16 cellular contexts compared by ENCODE assay signal in genomic region chrX:129529685-129530281, GRCh38. TPM values are rescaled to one million over a fixed set of nuclear protein-coding genes. Genes with fewer than 3 reads are reported as not detected.
A peak's percentile ranks its signal among the peaks of the same experiment; 100 is the strongest.
DNase-seq lines count a peak whose midpoint lies in the region; ATAC-seq, FAIRE-seq and TF ChIP-seq lines count a peak whose summit lies in the region.
"Had no signal": no experiment of that assay in that cellular context is flagged by ENCODE, and none has a peak within 500 bp of the region (broad histone marks: within the 10 kb centered on the region; RNA-seq: fewer than 3 reads in every experiment).

No MANE protein-coding gene starts in this region.

- H3K4me3 Mint-ChIP-seq in osteocyte (ENCODE audit: unreplicated experiment), result no peak overlapping the region
- H3K4me3 Mint-ChIP-seq: activated CD8-positive, alpha-beta T cell treated with anti-CD3 and anti-CD28 coated beads, Interleukin-2, amount 10 ng/mL, durations not matched to agents 7 days and 5 days; CD14-positive monocyte; IgD-negative memory B cell had no signal

- H3K27me3 ChIP-seq in pancreas, result no peaks in the 10 kb centered on the region

- peaks cover 12% of the 10 kb centered on the region for H3K4me1 Mint-ChIP-seq in osteocyte (ENCODE audit: unreplicated experiment)
- H3K4me1 Mint-ChIP-seq: CD14-positive monocyte, IgD-negative memory B cell had no signal

- 65 to 66% methylated on average over 4 of the region's 4 CpGs for WGBS in pancreas, 2 donors

- DNase-seq in HEK293T (ENCODE audit: extremely low spot score) (no peak), NCI-H2196 (lab: John Stamatoyannopoulos, UW; ENCODE audit: unreplicated experiment) (peak; percentile 55), astrocyte of the cerebellum (ENCODE audit: low read depth) (peak; percentile 46), osteocyte (ENCODE audit: extremely low spot score, unreplicated experiment) (no peak), pancreas (no peak)
- DNase-seq: activated CD8-positive, alpha-beta T cell treated with anti-CD3 and anti-CD28 coated beads, Interleukin-2, amount 10 ng/mL, durations not matched to agents 7 days and 5 days; activated effector memory CD4-positive, alpha-beta T cell treated with Interleukin-2 at 50 U/mL for 16 hours; NCI-H187 treated with DMSO at 0.1 percent for 48 hours; PC-9; T-helper 9 cell had no signal

- peak overlapping the region; percentile 54 for H3K27ac Mint-ChIP-seq in osteocyte (ENCODE audit: unreplicated experiment)
- H3K27ac Mint-ChIP-seq: activated CD8-positive, alpha-beta T cell treated with anti-CD3 and anti-CD28 coated beads, Interleukin-2, amount 10 ng/mL, durations not matched to agents 7 days and 5 days; CD14-positive monocyte; IgD-negative memory B cell had no signal

- no peaks in the 10 kb centered on the region for H3K36me3 Mint-ChIP-seq in osteocyte (ENCODE audit: unreplicated experiment)
- H3K36me3 Mint-ChIP-seq: CD14-positive monocyte had no signal

- no peak for FAIRE-seq in pancreas (lab: Jason Lieb, UNC)

- H3K4me3 ChIP-seq in astrocyte of the cerebellum (ENCODE audit: low read depth, low read length) (no peak overlapping the region), pancreas (no peak overlapping the region)
- H3K4me3 ChIP-seq: lung, PC-9 had no signal

- POLR2A ChIA-PET in HEK293T (lab: Yijun Ruan, JAX), result no interaction called here

- in situ Hi-C loops in astrocyte of the cerebellum (cut with HindIII; ENCODE audit: low sequenced_read_pairs), result no loop called here

- no peaks in the 10 kb centered on the region for H3K9me3 Mint-ChIP-seq in osteocyte (ENCODE audit: unreplicated experiment)
- H3K9me3 Mint-ChIP-seq: IgD-negative memory B cell had no signal

- CTCF ChIA-PET in HEK293T (lab: Yijun Ruan, JAX), result no interaction called here

- H3K9me3 ChIP-seq in pancreas, result no peaks in the 10 kb centered on the region

- no peak overlapping the region for H3K27ac ChIP-seq in pancreas
- H3K27ac ChIP-seq: epithelial cell of prostate, PC-9 had no signal

- ATAC-seq in HG02588 (IDR thresholded peaks at IDR 0.05; ENCODE audit: unreplicated experiment) (no peak), pancreas (no peak), HG03565 (IDR thresholded peaks at IDR 0.05; ENCODE audit: unreplicated experiment) (no peak)
- ATAC-seq: activated CD8-positive, alpha-beta T cell treated with anti-CD3 and anti-CD28 coated beads, Interleukin-2, amount 10 ng/mL, durations not matched to agents 7 days and 5 days had no signal

- intact Hi-C loops in pancreas (cut with DNase I), result no loop called here

- H3K27me3 Mint-ChIP-seq in osteocyte (ENCODE audit: unreplicated experiment), result peaks cover 10% of the 10 kb centered on the region

- H3K4me1 ChIP-seq in pancreas, result no peaks in the 10 kb centered on the region

- no peaks in the 10 kb centered on the region for H3K36me3 ChIP-seq in pancreas

- no peak for TF ChIP-seq CTCF in astrocyte of the cerebellum (IDR thresholded peaks at IDR 0.05; ENCODE audit: low read depth, low read length, missing control alignments)
- TF ChIP-seq CTCF in osteocyte (IDR thresholded peaks at IDR 0.05), result no peak
- no peak for TF ChIP-seq CTCF in pancreas (IDR thresholded peaks at IDR 0.05)

TF ChIP-seq in HEK293T, 16 proteins besides CTCF, POLR2A, EP300 and RAD21:
- no peak for TF ChIP-seq FOXK2 (IDR thresholded peaks at IDR 0.05)
- peak; percentile 42; the same call in 1 of the 2 replicates for TF ChIP-seq ZNF384 (IDR thresholded peaks at IDR 0.05)
TF ChIP-seq in HEK293T: peak in this region for 1.

RNA-seq across cellular contexts. Expression of gene SMARCA1, which starts 6.5 kb away (rescaled TPM):
- 118 and 121 TPM in 2 replicates for total RNA-seq in osteocyte
- 10 to 100 TPM in 3 of 6 donors, 1 to 10 TPM in 3; 7.5 to 20.3 (median 11.4) TPM for total RNA-seq in pancreas
- polyA plus RNA-seq in pancreas, result 10 to 100 TPM in 1 of 2 donors, 1 to 10 TPM in 1; 6.8 to 27.6 TPM
- total RNA-seq: activated CD8-positive, alpha-beta T cell treated with anti-CD3 and anti-CD28 coated beads, Interleukin-2, amount 10 ng/mL, durations not matched to agents 7 days and 5 days had no signal
- polyA plus RNA-seq: IgD-negative memory B cell had no signal

RNA-seq across cellular contexts. Expression of gene OCRL, which starts 10.3 kb away (rescaled TPM):
- total RNA-seq in osteocyte, result 49.8 and 52.8 TPM in 2 replicates
- 10 to 100 TPM in 3 of 6 donors, 1 to 10 TPM in 3; 6.9 to 12.9 (median 9.7) TPM for total RNA-seq in pancreas
- polyA plus RNA-seq in pancreas, result 10 to 100 TPM in 1 of 2 donors, 1 to 10 TPM in 1; 8.5 to 16.2 TPM

Comparison
In these comparisons a context has a peak if more than half of its experiments do, and no peak if none do; other contexts are left out.
1. DNase-seq: peak in NCI-H2196 (single experiment) and astrocyte of the cerebellum (single experiment); none in HEK293T (single experiment), osteocyte (single experiment) and pancreas (0 of 6).